In genomic region chr1:232193451-232193783, GRCh38 we compare ENCODE assay signal across 31 cellular contexts.
"Had no signal": no experiment of that assay in that cellular context is flagged by ENCODE, and none has a peak within 500 bp of the region (broad histone marks: within the 10 kb centered on the region; RNA-seq: fewer than 3 reads in every experiment).

No MANE protein-coding gene starts in this region.

- FAIRE-seq: colon had no signal

- H3K27ac ChIP-seq: adrenal gland, body of pancreas, esophagus muscularis mucosa, foreskin keratinocyte, gastrocnemius medialis, heart left ventricle had no signal

- DNase-seq: activated CD4-positive, alpha-beta memory T cell treated with anti-CD3 and anti-CD28 coated beads for 36 hours; activated CD4-positive, alpha-beta T cell treated with anti-CD3 and anti-CD28 coated beads for 36 hours; activated CD4-positive, alpha-beta T cell treated with anti-CD3 and anti-CD28 coated beads, Interleukin-2, amount 10 ng/mL, durations not matched to agents 24 days and 14 days; activated CD4-positive, CD25-positive, alpha-beta regulatory T cell; activated CD4-positive, CD25-positive, alpha-beta regulatory T cell treated with anti-CD3 and anti-CD28 coated beads, Interleukin-2, amount 50 U/mL, for 72 hours; activated CD8-positive, alpha-beta memory T cell treated with anti-CD3 and anti-CD28 coated beads, Interleukin-2, amount 10 ng/mL, durations not matched to agents 7 days and 5 days; activated CD8-positive, alpha-beta memory T cell treated with anti-CD3 and anti-CD28 coated beads, Interleukin-2, amount 50 U/mL, for 4 hours; activated CD8-positive, alpha-beta T cell treated with anti-CD3 and anti-CD28 coated beads, Interleukin-2, amount 10 ng/mL, durations not matched to agents 7 days and 5 days; activated effector memory CD4-positive, alpha-beta T cell treated with anti-CD3 and anti-CD28 coated beads, Interleukin-2, amount 50 U/mL, for 16 hours; activated naive CD4-positive, alpha-beta T cell treated with anti-CD3 and anti-CD28 coated beads for 36 hours; activated naive CD8-positive, alpha-beta T cell treated with anti-CD3 and anti-CD28 coated beads for 36 hours; activated naive CD8-positive, alpha-beta T cell treated with anti-CD3 and anti-CD28 coated beads, Interleukin-2, amount 50 U/mL, for 24 hours; activated T-cell treated with anti-CD3 and anti-CD28 coated beads, Interleukin-2, amount 50 U/mL, for 1 hour; activated T-cell treated with anti-CD3 and anti-CD28 coated beads, Interleukin-2, amount 50 U/mL, for 48 hours; amygdala; aorta; body of pancreas; caudate nucleus; cortex of kidney; effector CD4-positive, alpha-beta T cell; effector memory CD8-positive, alpha-beta T cell; erythroblast; gastrocnemius medialis; glutamatergic neuron; heart left ventricle; T-helper 17 cell; T1000 had no signal

- ATAC-seq: activated CD4-positive, alpha-beta T cell treated with anti-CD3 and anti-CD28 coated beads for 36 hours; activated CD8-positive, alpha-beta memory T cell treated with anti-CD3 and anti-CD28 coated beads, Interleukin-2, amount 10 ng/mL, durations not matched to agents 7 days and 5 days; activated CD8-positive, alpha-beta T cell treated with anti-CD3 and anti-CD28 coated beads, Interleukin-2, amount 10 ng/mL, durations not matched to agents 7 days and 5 days; activated naive CD8-positive, alpha-beta T cell treated with anti-CD3 and anti-CD28 coated beads, Interleukin-2, amount 50 U/mL, for 24 hours; body of pancreas; effector memory CD8-positive, alpha-beta T cell; gastrocnemius medialis; heart left ventricle; T-helper 17 cell had no signal

- H3K4me3 ChIP-seq: adrenal gland, body of pancreas, esophagus muscularis mucosa, gastrocnemius medialis, heart left ventricle had no signal

- H3K27me3 ChIP-seq: adrenal gland, body of pancreas, esophagus muscularis mucosa, foreskin keratinocyte, gastrocnemius medialis had no signal

- H3K36me3 ChIP-seq: adrenal gland, esophagus muscularis mucosa, gastrocnemius medialis, heart left ventricle had no signal

- H3K4me1 ChIP-seq: body of pancreas, esophagus muscularis mucosa, gastrocnemius medialis, heart left ventricle had no signal

- H3K9me3 ChIP-seq: adrenal gland, body of pancreas, esophagus muscularis mucosa, gastrocnemius medialis, heart left ventricle had no signal
